ENCODE assay signal across 1 cellular context in the genomic region with DNA sequence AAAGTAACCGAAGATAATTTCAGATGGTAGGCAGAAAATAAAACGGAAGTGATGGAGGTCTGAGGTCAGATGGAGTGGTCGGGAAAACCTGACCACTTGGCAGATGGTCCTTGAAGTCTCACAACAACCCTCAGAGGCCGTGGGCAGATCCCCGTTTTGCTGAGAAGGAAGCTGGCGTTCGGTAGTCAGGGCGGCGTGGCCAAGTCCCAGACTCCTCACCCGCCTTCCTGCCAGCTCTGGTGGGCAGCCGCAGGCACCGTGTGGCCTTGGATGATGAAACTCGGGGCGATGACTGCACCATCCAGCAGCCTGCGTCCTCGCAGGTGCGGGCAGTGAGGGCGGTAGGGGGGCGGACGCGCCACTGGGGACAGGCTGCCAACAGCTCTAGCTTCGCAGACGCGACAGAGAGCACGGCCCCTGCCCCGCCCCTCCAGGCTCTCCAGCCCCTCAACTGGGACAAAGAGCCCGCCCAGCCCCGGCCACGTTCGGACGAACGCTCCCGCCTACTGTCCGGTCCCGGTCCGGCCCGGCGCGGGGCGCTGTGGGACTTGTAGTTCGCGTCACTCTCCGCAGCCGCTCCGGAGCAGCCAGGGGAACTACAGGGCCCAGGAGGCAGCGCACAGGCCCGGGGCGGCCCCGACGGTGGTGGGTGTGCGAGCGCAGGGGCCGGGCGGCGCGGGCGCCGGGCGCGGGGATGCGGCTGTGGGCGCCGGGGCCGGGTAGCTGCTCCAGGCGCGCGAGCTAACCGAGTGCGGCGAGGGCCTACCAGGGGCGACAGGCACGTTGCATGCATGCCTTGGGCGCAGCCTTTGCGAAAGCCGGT.
A peak's percentile ranks its signal among the peaks of the same experiment; 100 is the strongest.
TF ChIP-seq lines count a peak whose summit lies in the region.

TSS of gene GPT2 (plus strand) at position 673 of the 823 bp plus-strand sequence. CDS start 354 bp downstream, outside the sequence.

TF ChIP-seq in H1, 55 proteins besides CTCF, POLR2A, EP300 and RAD21 (continues in another document):
- TF ChIP-seq EZH2 (IDR thresholded peaks at IDR 0.05; ENCODE audit: low read depth, low read length, severe bottlenecking) (no peak), POLR2AphosphoS5 (IDR thresholded peaks at IDR 0.05; ENCODE audit: low read depth, low read length) (peak; percentile 83), ZNF274 (IDR thresholded peaks at IDR 0.05; ENCODE audit: borderline replicate concordance, extremely low read depth, low read length) (no peak), CBX8 (IDR thresholded peaks at IDR 0.05; ENCODE audit: borderline replicate concordance, low read depth, low read length) (no peak), YY1 (IDR thresholded peaks at IDR 0.05; ENCODE audit: low read depth, low read length) (no peak), RBBP5 (IDR thresholded peaks at IDR 0.05; ENCODE audit: borderline replicate concordance, low read depth, low read length) (0 out of 2 replicates have a peak, but pooled peaks have one; percentile 17), SAP30 (IDR thresholded peaks at IDR 0.05; ENCODE audit: insufficient read depth, insufficient replicate concordance, low read length) (no peak), PHF8 (conservative IDR thresholded peaks at IDR 0.05; ENCODE audit: low read depth, low read length) (peak; percentile 75; the same call in 1 of the 2 replicates), E2F6 (IDR thresholded peaks at IDR 0.05) (peak; percentile 74), KDM5A (IDR thresholded peaks at IDR 0.05; ENCODE audit: low read length) (no peak), POU5F1 (IDR thresholded peaks at IDR 0.05; ENCODE audit: low read depth, low read length) (no peak), KDM4A (IDR thresholded peaks at IDR 0.05; ENCODE audit: low read depth, low read length, severe bottlenecking) (no peak), SP2 (IDR thresholded peaks at IDR 0.05; ENCODE audit: low read length) (no peak), TAF1 (IDR thresholded peaks at IDR 0.05; ENCODE audit: low read depth, low read length) (peak; percentile 77; the same call in 1 of the 2 replicates), NANOG (IDR thresholded peaks at IDR 0.05; ENCODE audit: insufficient read depth, low read depth, low read length, poor library complexity, severe bottlenecking) (no peak), JUN (IDR thresholded peaks at IDR 0.05; ENCODE audit: low read depth, low read length) (0 out of 2 replicates have a peak, but pooled peaks have one; percentile 25), SIN3A (conservative IDR thresholded peaks at IDR 0.05 in 1 of 2, IDR thresholded peaks at IDR 0.05 in 1 of 2; ENCODE audit: low read depth in 1 of 2, low read length in 2 of 2) (peak; percentile 56 to 72; a peak in 1 of 4 replicates), CHD1 (IDR thresholded peaks at IDR 0.05; ENCODE audit: low read depth, low read length) (no peak), MAFK (IDR thresholded peaks at IDR 0.05; ENCODE audit: low read depth, low read length) (no peak), CBX5 (IDR thresholded peaks at IDR 0.05; ENCODE audit: low read depth, low read length) (no peak), BACH1 (IDR thresholded peaks at IDR 0.05; ENCODE audit: low read length) (peak; percentile 36; the same call in 1 of the 2 replicates), BCL11A (IDR thresholded peaks at IDR 0.05; ENCODE audit: low read depth in 2 of 2, low read length in 2 of 2) (no peak), HDAC2 (IDR thresholded peaks at IDR 0.05; ENCODE audit: borderline replicate concordance in 1 of 2, low read depth in 2 of 2, low read length in 2 of 2) (peak in 1 of 2 experiments; percentile 50; a peak in 1 of 4 replicates), RNF2 (IDR thresholded peaks at IDR 0.05; ENCODE audit: borderline replicate concordance, low read depth, low read length, missing control alignments, poor library complexity, severe bottlenecking) (no peak), MAX (IDR thresholded peaks at IDR 0.05) (peak; percentile 87), CREB1 (IDR thresholded peaks at IDR 0.05) (0 out of 2 replicates have a peak, but pooled peaks have one; percentile 34), SUZ12 (IDR thresholded peaks at IDR 0.05; ENCODE audit: low read length) (no peak), TEAD4 (IDR thresholded peaks at IDR 0.05; ENCODE audit: low read depth, low read length) (no peak), EGR1 (IDR thresholded peaks at IDR 0.05; ENCODE audit: borderline replicate concordance, low read depth, low read length) (no peak), ASH2L (IDR thresholded peaks at IDR 0.05; ENCODE audit: low read length) (no peak), RXRA (IDR thresholded peaks at IDR 0.05; ENCODE audit: insufficient read depth, low read depth, low read length) (no peak), GABPA (IDR thresholded peaks at IDR 0.05; ENCODE audit: borderline replicate concordance, insufficient read depth, low read length) (no peak), TCF12 (IDR thresholded peaks at IDR 0.05; ENCODE audit: low read depth, low read length) (peak; percentile 74; the same call in 1 of the 2 replicates), NRF1 (IDR thresholded peaks at IDR 0.05; ENCODE audit: low read depth, low read length) (no peak), SP1 (IDR thresholded peaks at IDR 0.05; ENCODE audit: low read depth, low read length) (no peak), CEBPB (IDR thresholded peaks at IDR 0.05; ENCODE audit: low read depth, low read length) (peak; percentile 92), SP4 (IDR thresholded peaks at IDR 0.05; ENCODE audit: low read length) (no peak), CHD7 (IDR thresholded peaks at IDR 0.05; ENCODE audit: insufficient replicate concordance, low read length) (no peak), HDAC6 (IDR thresholded peaks at IDR 0.05; ENCODE audit: low read depth, low read length) (no peak), JUND (IDR thresholded peaks at IDR 0.05; ENCODE audit: low read length) (peak; percentile 81), CHD2 (IDR thresholded peaks at IDR 0.05; ENCODE audit: low read length) (no peak), SIX5 (IDR thresholded peaks at IDR 0.05; ENCODE audit: low read depth, low read length) (peak; percentile 86), BRCA1 (IDR thresholded peaks at IDR 0.05; ENCODE audit: low read depth, low read length) (no peak), GTF2F1 (IDR thresholded peaks at IDR 0.05; ENCODE audit: borderline replicate concordance, low read depth, low read length) (no peak), CTBP2 (IDR thresholded peaks at IDR 0.05; ENCODE audit: borderline replicate concordance, insufficient read depth, insufficient read length, low read length) (no peak), SIRT6 (IDR thresholded peaks at IDR 0.05; ENCODE audit: low read length) (no peak), TAF7 (optimal IDR thresholded peaks at IDR 0.05; ENCODE audit: borderline replicate concordance, low read depth, low read length) (peak; percentile 81), RFX5 (IDR thresholded peaks at IDR 0.05; ENCODE audit: borderline replicate concordance, low read depth, low read length) (no peak), FOSL1 (IDR thresholded peaks at IDR 0.05; ENCODE audit: insufficient read depth, low read depth, low read length) (no peak), TBP (IDR thresholded peaks at IDR 0.05; ENCODE audit: low read depth, low read length) (peak; percentile 81; the same call in 1 of the 2 replicates), SRF (IDR thresholded peaks at IDR 0.05; ENCODE audit: low read depth, low read length) (no peak)
- TF ChIP-seq, protein P1, sequence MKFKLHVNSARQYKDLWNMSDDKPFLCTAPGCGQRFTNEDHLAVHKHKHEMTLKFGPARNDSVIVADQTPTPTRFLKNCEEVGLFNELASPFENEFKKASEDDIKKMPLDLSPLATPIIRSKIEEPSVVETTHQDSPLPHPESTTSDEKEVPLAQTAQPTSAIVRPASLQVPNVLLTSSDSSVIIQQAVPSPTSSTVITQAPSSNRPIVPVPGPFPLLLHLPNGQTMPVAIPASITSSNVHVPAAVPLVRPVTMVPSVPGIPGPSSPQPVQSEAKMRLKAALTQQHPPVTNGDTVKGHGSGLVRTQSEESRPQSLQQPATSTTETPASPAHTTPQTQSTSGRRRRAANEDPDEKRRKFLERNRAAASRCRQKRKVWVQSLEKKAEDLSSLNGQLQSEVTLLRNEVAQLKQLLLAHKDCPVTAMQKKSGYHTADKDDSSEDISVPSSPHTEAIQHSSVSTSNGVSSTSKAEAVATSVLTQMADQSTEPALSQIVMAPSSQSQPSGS (IDR thresholded peaks at IDR 0.05; ENCODE audit: low read length) = no peak
- TF ChIP-seq, protein P2, sequence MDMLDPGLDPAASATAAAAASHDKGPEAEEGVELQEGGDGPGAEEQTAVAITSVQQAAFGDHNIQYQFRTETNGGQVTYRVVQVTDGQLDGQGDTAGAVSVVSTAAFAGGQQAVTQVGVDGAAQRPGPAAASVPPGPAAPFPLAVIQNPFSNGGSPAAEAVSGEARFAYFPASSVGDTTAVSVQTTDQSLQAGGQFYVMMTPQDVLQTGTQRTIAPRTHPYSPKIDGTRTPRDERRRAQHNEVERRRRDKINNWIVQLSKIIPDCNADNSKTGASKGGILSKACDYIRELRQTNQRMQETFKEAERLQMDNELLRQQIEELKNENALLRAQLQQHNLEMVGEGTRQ (IDR thresholded peaks at IDR 0.05; ENCODE audit: low read length) = no peak
- TF ChIP-seq, protein P3, sequence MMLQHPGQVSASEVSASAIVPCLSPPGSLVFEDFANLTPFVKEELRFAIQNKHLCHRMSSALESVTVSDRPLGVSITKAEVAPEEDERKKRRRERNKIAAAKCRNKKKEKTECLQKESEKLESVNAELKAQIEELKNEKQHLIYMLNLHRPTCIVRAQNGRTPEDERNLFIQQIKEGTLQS (IDR thresholded peaks at IDR 0.05; ENCODE audit: insufficient read depth, low read depth, low read length) = 0 out of 2 replicates have a peak, but pooled peaks have one; percentile 16
